1 cellular context compared by ENCODE assay signal in the genomic region with DNA sequence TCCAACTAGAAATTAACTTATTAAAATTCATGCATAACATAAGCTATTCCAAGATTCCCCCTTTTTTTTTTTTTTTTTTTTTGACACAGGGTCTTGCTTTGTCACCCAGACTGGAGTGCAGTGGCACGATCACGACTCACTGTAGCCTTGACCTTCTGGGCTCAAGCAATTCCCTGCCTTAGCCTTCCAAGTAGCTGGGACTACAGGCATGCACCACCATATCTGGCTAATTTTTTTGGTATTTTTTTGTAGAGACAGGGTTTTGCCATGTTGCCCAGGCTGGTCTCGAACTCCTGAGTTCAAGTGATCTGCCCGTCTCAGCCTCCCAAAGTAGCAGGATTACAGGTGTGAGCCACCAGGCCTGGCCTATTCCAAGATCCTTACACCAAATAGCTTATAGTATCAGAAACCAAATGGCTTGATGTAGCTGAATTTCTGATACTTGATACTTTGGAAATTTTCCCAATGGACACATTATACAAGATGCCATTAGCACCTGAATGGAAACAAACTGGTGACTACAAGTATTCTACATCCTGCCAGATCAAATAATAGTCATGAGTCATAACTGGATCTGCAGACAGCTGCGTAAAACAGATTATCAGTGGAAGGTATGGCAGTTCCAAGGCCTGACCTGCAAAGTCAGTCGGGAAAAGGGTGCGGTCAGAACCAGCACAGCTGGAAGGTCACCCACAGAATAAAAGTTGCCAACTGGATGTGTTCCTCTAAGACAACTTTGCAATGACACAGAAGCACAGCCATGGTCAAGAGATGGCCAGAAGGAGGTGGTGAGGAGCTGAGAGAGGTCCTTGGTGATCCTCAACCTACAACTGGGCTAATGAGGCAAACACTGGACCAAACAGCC.
TF ChIP-seq lines count a peak whose summit lies in the region.

No MANE protein-coding gene starts in this region.

TF ChIP-seq in K562, 482 proteins besides CTCF, POLR2A, EP300 and RAD21 (continued from another document and continues in another):
- TF ChIP-seq, protein P1, sequence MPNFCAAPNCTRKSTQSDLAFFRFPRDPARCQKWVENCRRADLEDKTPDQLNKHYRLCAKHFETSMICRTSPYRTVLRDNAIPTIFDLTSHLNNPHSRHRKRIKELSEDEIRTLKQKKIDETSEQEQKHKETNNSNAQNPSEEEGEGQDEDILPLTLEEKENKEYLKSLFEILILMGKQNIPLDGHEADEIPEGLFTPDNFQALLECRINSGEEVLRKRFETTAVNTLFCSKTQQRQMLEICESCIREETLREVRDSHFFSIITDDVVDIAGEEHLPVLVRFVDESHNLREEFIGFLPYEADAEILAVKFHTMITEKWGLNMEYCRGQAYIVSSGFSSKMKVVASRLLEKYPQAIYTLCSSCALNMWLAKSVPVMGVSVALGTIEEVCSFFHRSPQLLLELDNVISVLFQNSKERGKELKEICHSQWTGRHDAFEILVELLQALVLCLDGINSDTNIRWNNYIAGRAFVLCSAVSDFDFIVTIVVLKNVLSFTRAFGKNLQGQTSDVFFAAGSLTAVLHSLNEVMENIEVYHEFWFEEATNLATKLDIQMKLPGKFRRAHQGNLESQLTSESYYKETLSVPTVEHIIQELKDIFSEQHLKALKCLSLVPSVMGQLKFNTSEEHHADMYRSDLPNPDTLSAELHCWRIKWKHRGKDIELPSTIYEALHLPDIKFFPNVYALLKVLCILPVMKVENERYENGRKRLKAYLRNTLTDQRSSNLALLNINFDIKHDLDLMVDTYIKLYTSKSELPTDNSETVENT (CRISPR knock-in tag; IDR thresholded peaks at IDR 0.05) = no peak
- TF ChIP-seq CHCHD3 (CRISPR knock-in tag; IDR thresholded peaks at IDR 0.05) (no peak), MYC (IDR thresholded peaks at IDR 0.05; ENCODE audit: low read depth, low read length) (no peak; the same call in 1 of the 2 replicates), MYC (CRISPR knock-in tag; IDR thresholded peaks at IDR 0.05; ENCODE audit: borderline replicate concordance, low read depth) (no peak), TCF7 (IDR thresholded peaks at IDR 0.05; ENCODE audit: borderline replicate concordance) (peak; percentile 83; the same call in 1 of the 2 replicates), ZNF140 (CRISPR knock-in tag; IDR thresholded peaks at IDR 0.05) (no peak), MEF2D (tag; conservative IDR thresholded peaks at IDR 0.05; ENCODE audit: low read depth) (no peak), ZNF445 (CRISPR knock-in tag; IDR thresholded peaks at IDR 0.05; ENCODE audit: low read depth) (no peak), ILF3 (IDR thresholded peaks at IDR 0.05; ENCODE audit: borderline replicate concordance) (no peak), RUNX1 (IDR thresholded peaks at IDR 0.05; ENCODE audit: low read depth) (no peak), CCNT2 (IDR thresholded peaks at IDR 0.05; ENCODE audit: borderline replicate concordance, extremely low read depth, insufficient read length, low read depth, low read length) (peak; percentile 21), ZNF282 (CRISPR knock-in tag; IDR thresholded peaks at IDR 0.05) (no peak), MCM3 (IDR thresholded peaks at IDR 0.05) (no peak), CBX2 (IDR thresholded peaks at IDR 0.05; ENCODE audit: insufficient read depth, low read length, poor library complexity, severe bottlenecking) (no peak), EWSR1 (IDR thresholded peaks at IDR 0.05; ENCODE audit: borderline replicate concordance, low read depth, partially characterized antibody) (no peak), FIP1L1 (IDR thresholded peaks at IDR 0.05; ENCODE audit: low read depth, low read length, poor library complexity, severe bottlenecking) (no peak)
- TF ChIP-seq, protein P2, sequence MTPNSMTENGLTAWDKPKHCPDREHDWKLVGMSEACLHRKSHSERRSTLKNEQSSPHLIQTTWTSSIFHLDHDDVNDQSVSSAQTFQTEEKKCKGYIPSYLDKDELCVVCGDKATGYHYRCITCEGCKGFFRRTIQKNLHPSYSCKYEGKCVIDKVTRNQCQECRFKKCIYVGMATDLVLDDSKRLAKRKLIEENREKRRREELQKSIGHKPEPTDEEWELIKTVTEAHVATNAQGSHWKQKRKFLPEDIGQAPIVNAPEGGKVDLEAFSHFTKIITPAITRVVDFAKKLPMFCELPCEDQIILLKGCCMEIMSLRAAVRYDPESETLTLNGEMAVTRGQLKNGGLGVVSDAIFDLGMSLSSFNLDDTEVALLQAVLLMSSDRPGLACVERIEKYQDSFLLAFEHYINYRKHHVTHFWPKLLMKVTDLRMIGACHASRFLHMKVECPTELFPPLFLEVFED (CRISPR knock-in tag; conservative IDR thresholded peaks at IDR 0.05) = no peak
- TF ChIP-seq, protein P3, sequence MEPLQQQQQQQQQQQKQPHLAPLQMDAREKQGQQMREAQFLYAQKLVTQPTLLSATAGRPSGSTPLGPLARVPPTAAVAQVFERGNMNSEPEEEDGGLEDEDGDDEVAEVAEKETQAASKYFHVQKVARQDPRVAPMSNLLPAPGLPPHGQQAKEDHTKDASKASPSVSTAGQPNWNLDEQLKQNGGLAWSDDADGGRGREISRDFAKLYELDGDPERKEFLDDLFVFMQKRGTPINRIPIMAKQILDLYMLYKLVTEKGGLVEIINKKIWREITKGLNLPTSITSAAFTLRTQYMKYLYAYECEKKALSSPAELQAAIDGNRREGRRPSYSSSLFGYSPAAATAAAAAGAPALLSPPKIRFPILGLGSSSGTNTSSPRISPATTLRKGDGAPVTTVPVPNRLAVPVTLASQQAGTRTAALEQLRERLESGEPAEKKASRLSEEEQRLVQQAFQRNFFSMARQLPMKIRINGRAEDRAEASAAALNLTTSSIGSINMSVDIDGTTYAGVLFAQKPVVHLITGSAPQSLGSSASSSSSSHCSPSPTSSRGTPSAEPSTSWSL (CRISPR knock-in tag; IDR thresholded peaks at IDR 0.05; ENCODE audit: borderline replicate concordance) = no peak
- TF ChIP-seq, protein P4, sequence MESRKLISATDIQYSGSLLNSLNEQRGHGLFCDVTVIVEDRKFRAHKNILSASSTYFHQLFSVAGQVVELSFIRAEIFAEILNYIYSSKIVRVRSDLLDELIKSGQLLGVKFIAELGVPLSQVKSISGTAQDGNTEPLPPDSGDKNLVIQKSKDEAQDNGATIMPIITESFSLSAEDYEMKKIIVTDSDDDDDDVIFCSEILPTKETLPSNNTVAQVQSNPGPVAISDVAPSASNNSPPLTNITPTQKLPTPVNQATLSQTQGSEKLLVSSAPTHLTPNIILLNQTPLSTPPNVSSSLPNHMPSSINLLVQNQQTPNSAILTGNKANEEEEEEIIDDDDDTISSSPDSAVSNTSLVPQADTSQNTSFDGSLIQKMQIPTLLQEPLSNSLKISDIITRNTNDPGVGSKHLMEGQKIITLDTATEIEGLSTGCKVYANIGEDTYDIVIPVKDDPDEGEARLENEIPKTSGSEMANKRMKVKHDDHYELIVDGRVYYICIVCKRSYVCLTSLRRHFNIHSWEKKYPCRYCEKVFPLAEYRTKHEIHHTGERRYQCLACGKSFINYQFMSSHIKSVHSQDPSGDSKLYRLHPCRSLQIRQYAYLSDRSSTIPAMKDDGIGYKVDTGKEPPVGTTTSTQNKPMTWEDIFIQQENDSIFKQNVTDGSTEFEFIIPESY (CRISPR knock-in tag; IDR thresholded peaks at IDR 0.05) = no peak
- TF ChIP-seq, protein P5, sequence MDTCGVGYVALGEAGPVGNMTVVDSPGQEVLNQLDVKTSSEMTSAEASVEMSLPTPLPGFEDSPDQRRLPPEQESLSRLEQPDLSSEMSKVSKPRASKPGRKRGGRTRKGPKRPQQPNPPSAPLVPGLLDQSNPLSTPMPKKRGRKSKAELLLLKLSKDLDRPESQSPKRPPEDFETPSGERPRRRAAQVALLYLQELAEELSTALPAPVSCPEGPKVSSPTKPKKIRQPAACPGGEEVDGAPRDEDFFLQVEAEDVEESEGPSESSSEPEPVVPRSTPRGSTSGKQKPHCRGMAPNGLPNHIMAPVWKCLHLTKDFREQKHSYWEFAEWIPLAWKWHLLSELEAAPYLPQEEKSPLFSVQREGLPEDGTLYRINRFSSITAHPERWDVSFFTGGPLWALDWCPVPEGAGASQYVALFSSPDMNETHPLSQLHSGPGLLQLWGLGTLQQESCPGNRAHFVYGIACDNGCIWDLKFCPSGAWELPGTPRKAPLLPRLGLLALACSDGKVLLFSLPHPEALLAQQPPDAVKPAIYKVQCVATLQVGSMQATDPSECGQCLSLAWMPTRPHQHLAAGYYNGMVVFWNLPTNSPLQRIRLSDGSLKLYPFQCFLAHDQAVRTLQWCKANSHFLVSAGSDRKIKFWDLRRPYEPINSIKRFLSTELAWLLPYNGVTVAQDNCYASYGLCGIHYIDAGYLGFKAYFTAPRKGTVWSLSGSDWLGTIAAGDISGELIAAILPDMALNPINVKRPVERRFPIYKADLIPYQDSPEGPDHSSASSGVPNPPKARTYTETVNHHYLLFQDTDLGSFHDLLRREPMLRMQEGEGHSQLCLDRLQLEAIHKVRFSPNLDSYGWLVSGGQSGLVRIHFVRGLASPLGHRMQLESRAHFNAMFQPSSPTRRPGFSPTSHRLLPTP (IDR thresholded peaks at IDR 0.05; ENCODE audit: borderline replicate concordance, extremely low read depth, insufficient read length) = peak; percentile 17
- TF ChIP-seq, protein P6, sequence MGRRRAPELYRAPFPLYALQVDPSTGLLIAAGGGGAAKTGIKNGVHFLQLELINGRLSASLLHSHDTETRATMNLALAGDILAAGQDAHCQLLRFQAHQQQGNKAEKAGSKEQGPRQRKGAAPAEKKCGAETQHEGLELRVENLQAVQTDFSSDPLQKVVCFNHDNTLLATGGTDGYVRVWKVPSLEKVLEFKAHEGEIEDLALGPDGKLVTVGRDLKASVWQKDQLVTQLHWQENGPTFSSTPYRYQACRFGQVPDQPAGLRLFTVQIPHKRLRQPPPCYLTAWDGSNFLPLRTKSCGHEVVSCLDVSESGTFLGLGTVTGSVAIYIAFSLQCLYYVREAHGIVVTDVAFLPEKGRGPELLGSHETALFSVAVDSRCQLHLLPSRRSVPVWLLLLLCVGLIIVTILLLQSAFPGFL (CRISPR knock-in tag; IDR thresholded peaks at IDR 0.05) = no peak
- TF ChIP-seq, protein P7, sequence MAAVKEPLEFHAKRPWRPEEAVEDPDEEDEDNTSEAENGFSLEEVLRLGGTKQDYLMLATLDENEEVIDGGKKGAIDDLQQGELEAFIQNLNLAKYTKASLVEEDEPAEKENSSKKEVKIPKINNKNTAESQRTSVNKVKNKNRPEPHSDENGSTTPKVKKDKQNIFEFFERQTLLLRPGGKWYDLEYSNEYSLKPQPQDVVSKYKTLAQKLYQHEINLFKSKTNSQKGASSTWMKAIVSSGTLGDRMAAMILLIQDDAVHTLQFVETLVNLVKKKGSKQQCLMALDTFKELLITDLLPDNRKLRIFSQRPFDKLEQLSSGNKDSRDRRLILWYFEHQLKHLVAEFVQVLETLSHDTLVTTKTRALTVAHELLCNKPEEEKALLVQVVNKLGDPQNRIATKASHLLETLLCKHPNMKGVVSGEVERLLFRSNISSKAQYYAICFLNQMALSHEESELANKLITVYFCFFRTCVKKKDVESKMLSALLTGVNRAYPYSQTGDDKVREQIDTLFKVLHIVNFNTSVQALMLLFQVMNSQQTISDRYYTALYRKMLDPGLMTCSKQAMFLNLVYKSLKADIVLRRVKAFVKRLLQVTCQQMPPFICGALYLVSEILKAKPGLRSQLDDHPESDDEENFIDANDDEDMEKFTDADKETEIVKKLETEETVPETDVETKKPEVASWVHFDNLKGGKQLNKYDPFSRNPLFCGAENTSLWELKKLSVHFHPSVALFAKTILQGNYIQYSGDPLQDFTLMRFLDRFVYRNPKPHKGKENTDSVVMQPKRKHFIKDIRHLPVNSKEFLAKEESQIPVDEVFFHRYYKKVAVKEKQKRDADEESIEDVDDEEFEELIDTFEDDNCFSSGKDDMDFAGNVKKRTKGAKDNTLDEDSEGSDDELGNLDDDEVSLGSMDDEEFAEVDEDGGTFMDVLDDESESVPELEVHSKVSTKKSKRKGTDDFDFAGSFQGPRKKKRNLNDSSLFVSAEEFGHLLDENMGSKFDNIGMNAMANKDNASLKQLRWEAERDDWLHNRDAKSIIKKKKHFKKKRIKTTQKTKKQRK (IDR thresholded peaks at IDR 0.05; ENCODE audit: borderline replicate concordance, low read depth, low read length) = no peak
- TF ChIP-seq, protein P8, sequence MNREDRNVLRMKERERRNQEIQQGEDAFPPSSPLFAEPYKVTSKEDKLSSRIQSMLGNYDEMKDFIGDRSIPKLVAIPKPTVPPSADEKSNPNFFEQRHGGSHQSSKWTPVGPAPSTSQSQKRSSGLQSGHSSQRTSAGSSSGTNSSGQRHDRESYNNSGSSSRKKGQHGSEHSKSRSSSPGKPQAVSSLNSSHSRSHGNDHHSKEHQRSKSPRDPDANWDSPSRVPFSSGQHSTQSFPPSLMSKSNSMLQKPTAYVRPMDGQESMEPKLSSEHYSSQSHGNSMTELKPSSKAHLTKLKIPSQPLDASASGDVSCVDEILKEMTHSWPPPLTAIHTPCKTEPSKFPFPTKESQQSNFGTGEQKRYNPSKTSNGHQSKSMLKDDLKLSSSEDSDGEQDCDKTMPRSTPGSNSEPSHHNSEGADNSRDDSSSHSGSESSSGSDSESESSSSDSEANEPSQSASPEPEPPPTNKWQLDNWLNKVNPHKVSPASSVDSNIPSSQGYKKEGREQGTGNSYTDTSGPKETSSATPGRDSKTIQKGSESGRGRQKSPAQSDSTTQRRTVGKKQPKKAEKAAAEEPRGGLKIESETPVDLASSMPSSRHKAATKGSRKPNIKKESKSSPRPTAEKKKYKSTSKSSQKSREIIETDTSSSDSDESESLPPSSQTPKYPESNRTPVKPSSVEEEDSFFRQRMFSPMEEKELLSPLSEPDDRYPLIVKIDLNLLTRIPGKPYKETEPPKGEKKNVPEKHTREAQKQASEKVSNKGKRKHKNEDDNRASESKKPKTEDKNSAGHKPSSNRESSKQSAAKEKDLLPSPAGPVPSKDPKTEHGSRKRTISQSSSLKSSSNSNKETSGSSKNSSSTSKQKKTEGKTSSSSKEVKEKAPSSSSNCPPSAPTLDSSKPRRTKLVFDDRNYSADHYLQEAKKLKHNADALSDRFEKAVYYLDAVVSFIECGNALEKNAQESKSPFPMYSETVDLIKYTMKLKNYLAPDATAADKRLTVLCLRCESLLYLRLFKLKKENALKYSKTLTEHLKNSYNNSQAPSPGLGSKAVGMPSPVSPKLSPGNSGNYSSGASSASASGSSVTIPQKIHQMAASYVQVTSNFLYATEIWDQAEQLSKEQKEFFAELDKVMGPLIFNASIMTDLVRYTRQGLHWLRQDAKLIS (CRISPR knock-in tag; IDR thresholded peaks at IDR 0.05) = no peak
